ENCODE assay signal across 25 cellular contexts in genomic region chr4:95293014-95293413, GRCh38.
DNase-seq lines count a peak whose midpoint lies in the region; ATAC-seq, FAIRE-seq and TF ChIP-seq lines count a peak whose summit lies in the region.
"Had no signal": no experiment of that assay in that cellular context is flagged by ENCODE, and none has a peak within 500 bp of the region (broad histone marks: within the 10 kb centered on the region; RNA-seq: fewer than 3 reads in every experiment).

No MANE protein-coding gene starts in this region.

- peak; percentile 82 for FAIRE-seq in endothelial cell of umbilical vein (lab: Jason Lieb, UNC)
- FAIRE-seq: GM18507 had no signal

- H3K27ac Mint-ChIP-seq in MCF 10A (ENCODE audit: low read depth, unreplicated experiment) (no peak overlapping the region), immature natural killer cell (no peak overlapping the region)
- H3K27ac Mint-ChIP-seq: activated naive CD4-positive, alpha-beta T cell treated with anti-CD3 and anti-CD28 coated beads, Interleukin-2, amount 50 U/mL, for 24 hours; CD8-positive, alpha-beta memory T cell; GM23338; IgD-negative memory B cell; stimulated activated naive B cell treated with anti-CD40 and anti-IgM and Interleukin-4, amounts not matched to agents 10 μg/mL and 1 μg/mL and 100 μg/mL, for 72 hours had no signal

- in situ Hi-C loops in mammary epithelial cell (cut with MboI; ENCODE audit: low sequenced_read_pairs in 2 of 2), result no loop called here

- ATAC-seq in HG03442 (IDR thresholded peaks at IDR 0.05; ENCODE audit: unreplicated experiment), result no peak
- no peak for ATAC-seq in sciatic nerve
- ATAC-seq: gastroesophageal sphincter; GM23338; left lobe of liver; right cardiac atrium; stimulated activated naive B cell treated with anti-CD40 and anti-IgM and Interleukin-4, amounts not matched to agents 10 μg/mL and 1 μg/mL and 100 μg/mL, for 72 hours had no signal

- H3K36me3 Mint-ChIP-seq in MCF 10A (ENCODE audit: insufficient read depth, unreplicated experiment) (no peaks in the 10 kb centered on the region), immature natural killer cell (no peaks in the 10 kb centered on the region)
- H3K36me3 Mint-ChIP-seq: activated naive CD4-positive, alpha-beta T cell treated with anti-CD3 and anti-CD28 coated beads, Interleukin-2, amount 50 U/mL, for 24 hours; CD8-positive, alpha-beta memory T cell; IgD-negative memory B cell; stimulated activated naive B cell treated with anti-CD40 and anti-IgM and Interleukin-4, amounts not matched to agents 10 μg/mL and 1 μg/mL and 100 μg/mL, for 72 hours had no signal

- H3K9ac ChIP-seq in mammary epithelial cell (ENCODE audit: insufficient read depth, low read length), result no peak overlapping the region
- no peak overlapping the region for H3K9ac ChIP-seq in SK-N-MC (ENCODE audit: insufficient read length)
- H3K9ac ChIP-seq in endothelial cell of umbilical vein (replicated peaks; ENCODE audit: extremely low read depth, insufficient read depth, low read length), result peak overlapping the region; percentile 32

- dilution Hi-C loops in mammary epithelial cell (cut with HindIII; ENCODE audit: low sequenced_read_pairs), result no loop called here
- dilution Hi-C loops in endothelial cell of umbilical vein (cut with MboI; ENCODE audit: extremely low pct_ligation_motif_present, low sequenced_read_pairs), result no loop called here

- intact Hi-C loops in mammary epithelial cell (cut with micrococcal nuclease) (no loop called here), MCF 10A (cut with micrococcal nuclease) (no loop called here), endothelial cell of umbilical vein (cut with micrococcal nuclease) (loop anchor here (1.0 to 5.0 kb wide), 2 partner anchors 26 to 69 kb away; no protein-coding TSS in a partner anchor), sciatic nerve (cut with DNase I) (no loop called here), esophagus squamous epithelium (cut with DNase I) (no loop called here)

- H3K4me3 ChIP-seq in mammary epithelial cell (replicated peaks in 1 of 3; ENCODE audit: insufficient read depth in 1 of 3, low read depth in 2 of 3, low read length in 3 of 3) (no peak overlapping the region), SK-N-MC (no peak overlapping the region), endothelial cell of umbilical vein (replicated peaks in 1 of 3; ENCODE audit: insufficient read depth in 1 of 3, low read depth in 1 of 3, low read length in 3 of 3) (no peak overlapping the region), esophagus squamous epithelium (no peak overlapping the region)
- H3K4me3 ChIP-seq: gastroesophageal sphincter, GM23338, Peyer's patch, tibial nerve had no signal

- peaks cover 6% of the 10 kb centered on the region for H3K4me1 Mint-ChIP-seq in MCF 10A (ENCODE audit: insufficient read depth, unreplicated experiment)
- H3K4me1 Mint-ChIP-seq in immature natural killer cell, result peaks cover 28 to 45% of the 10 kb centered on the region in 2 donors
- H3K4me1 Mint-ChIP-seq: GM23338, IgD-negative memory B cell had no signal

- POLR2A ChIA-PET in MCF 10A (lab: Yijun Ruan, JAX) (no interaction called here), endothelial cell of umbilical vein (lab: Charles Lee) (no interaction called here)

- H2AFZ ChIP-seq in mammary epithelial cell (ENCODE audit: low read depth, low read length), result no peak overlapping the region
- peak overlapping the region; percentile 79 for H2AFZ ChIP-seq in endothelial cell of umbilical vein (ENCODE audit: low read depth, low read length)
- H2AFZ ChIP-seq: GM23338 had no signal

- H3K27me3 Mint-ChIP-seq in MCF 10A (ENCODE audit: insufficient read depth, unreplicated experiment) (no peaks in the 10 kb centered on the region), immature natural killer cell (ENCODE audit: low read depth in 3 of 3) (peaks cover 0 to 2% (median 2%) of the 10 kb centered on the region in 3 donors)
- H3K27me3 Mint-ChIP-seq: activated naive CD4-positive, alpha-beta T cell treated with anti-CD3 and anti-CD28 coated beads, Interleukin-2, amount 50 U/mL, for 24 hours; CD8-positive, alpha-beta memory T cell; IgD-negative memory B cell; stimulated activated naive B cell treated with anti-CD40 and anti-IgM and Interleukin-4, amounts not matched to agents 10 μg/mL and 1 μg/mL and 100 μg/mL, for 72 hours had no signal

- TF ChIP-seq CTCF in mammary epithelial cell (conservative IDR thresholded peaks at IDR 0.05 in 1 of 2, IDR thresholded peaks at IDR 0.05 in 1 of 2; ENCODE audit: extremely low read depth in 1 of 2, insufficient read depth in 1 of 2, low read depth in 1 of 2, low read length in 2 of 2) (no peak), MCF 10A (IDR thresholded peaks at IDR 0.05; ENCODE audit: unreplicated experiment) (no peak), endothelial cell of umbilical vein (IDR thresholded peaks at IDR 0.05; ENCODE audit: extremely low read depth in 1 of 2, insufficient read depth in 1 of 2, low read depth in 1 of 2, low read length in 2 of 2) (no peak), esophagus squamous epithelium (IDR thresholded peaks at IDR 0.05) (no peak)

- TF ChIP-seq POLR2A in endothelial cell of umbilical vein (IDR thresholded peaks at IDR 0.05; ENCODE audit: low read depth, low read length), result peak; percentile 28
- no peak for TF ChIP-seq POLR2A in esophagus squamous epithelium (IDR thresholded peaks at IDR 0.05)

- no peaks in the 10 kb centered on the region for H4K20me1 ChIP-seq in mammary epithelial cell (ENCODE audit: insufficient read depth, low read length)
- no peaks in the 10 kb centered on the region for H4K20me1 ChIP-seq in endothelial cell of umbilical vein (replicated peaks; ENCODE audit: control insufficient read depth, extremely low read depth, insufficient read depth, low read length)

- H3K4me2 ChIP-seq in mammary epithelial cell (ENCODE audit: insufficient read depth, low read depth, low read length) (no peak overlapping the region), endothelial cell of umbilical vein (ENCODE audit: insufficient read depth, low read length) (peak overlapping the region; percentile 83)
- H3K4me2 ChIP-seq: GM23338 had no signal

- CTCF ChIA-PET in mammary epithelial cell (lab: Charles Lee; ENCODE audit: low non-redundant PET), result no interaction called here
- CTCF ChIA-PET in MCF 10A (lab: Yijun Ruan, JAX), result interaction anchor here (0.6 kb wide), 1 partner anchor 8 kb away, joined by 3 read pairs; no protein-coding TSS in a partner anchor
- CTCF ChIA-PET in endothelial cell of umbilical vein (lab: Charles Lee), result interaction anchor here (0.6 to 1.4 kb wide), 4 partner anchors 26 to 217 kb away, joined by 3 to 8 read pairs (median 3); no protein-coding TSS in a partner anchor

- H3K79me2 ChIP-seq in mammary epithelial cell (ENCODE audit: insufficient read depth, low read length), result no peaks in the 10 kb centered on the region
- H3K79me2 ChIP-seq in endothelial cell of umbilical vein (ENCODE audit: control insufficient read depth, insufficient read depth, low read length), result no peaks in the 10 kb centered on the region

- H3K4me3 Mint-ChIP-seq in MCF 10A (ENCODE audit: unreplicated experiment), result no peak overlapping the region
- H3K4me3 Mint-ChIP-seq in immature natural killer cell, result peak overlapping the region in 2 of 5 donors; percentile 37 to 42
- H3K4me3 Mint-ChIP-seq: activated naive CD4-positive, alpha-beta T cell treated with anti-CD3 and anti-CD28 coated beads, Interleukin-2, amount 50 U/mL, for 24 hours; CD8-positive, alpha-beta memory T cell; GM23338; IgD-negative memory B cell; stimulated activated naive B cell treated with anti-CD40 and anti-IgM and Interleukin-4, amounts not matched to agents 10 μg/mL and 1 μg/mL and 100 μg/mL, for 72 hours had no signal

- DNase-seq in mammary epithelial cell (peak; percentile 29), MCF 10A (ENCODE audit: unreplicated experiment) (no peak), SK-N-MC (ENCODE audit: low read depth, low spot score) (peak; percentile 45), endothelial cell of umbilical vein (ENCODE audit: low read depth, low spot score) (peak; percentile 72), immature natural killer cell (no peak), sciatic nerve (ENCODE audit: low spot score) (no peak), esophagus squamous epithelium (lab: John Stamatoyannopoulos, UW) (no peak)
- DNase-seq: ACHN; activated T-cell treated with anti-CD3 and anti-CD28 coated beads, Interleukin-2, amount 50 U/mL, for 1 hour; brain microvascular endothelial cell; NCI-H1105 treated with DMSO at 0.1 percent for 48 hours; NCI-H748 treated with DMSO at 0.1 percent for 48 hours; nucleus accumbens; Peyer's patch; right cardiac atrium; stimulated activated naive B cell treated with anti-CD40 and anti-IgM and Interleukin-4, amounts not matched to agents 10 μg/mL and 1 μg/mL and 100 μg/mL, for 72 hours had no signal

- H3K9me3 ChIP-seq in mammary epithelial cell (replicated peaks; ENCODE audit: insufficient read depth, low read length), result peaks cover 5% of the 10 kb centered on the region
- no peaks in the 10 kb centered on the region for H3K9me3 ChIP-seq in SK-N-MC (ENCODE audit: low read depth, low read length)
- no peaks in the 10 kb centered on the region for H3K9me3 ChIP-seq in endothelial cell of umbilical vein (replicated peaks; ENCODE audit: control insufficient read depth, insufficient read depth, low read length)
- H3K9me3 ChIP-seq in esophagus squamous epithelium, result no peaks in the 10 kb centered on the region
- H3K9me3 ChIP-seq: Peyer's patch had no signal

- H3K27ac ChIP-seq in mammary epithelial cell (ENCODE audit: insufficient read depth, low read depth, low read length) (no peak overlapping the region), SK-N-MC (no peak overlapping the region), endothelial cell of umbilical vein (ENCODE audit: insufficient read depth, low read depth, low read length) (peak overlapping the region; percentile 62), esophagus squamous epithelium (no peak overlapping the region)
- H3K27ac ChIP-seq: brain microvascular endothelial cell, gastroesophageal sphincter, Peyer's patch, tibial nerve had no signal

- H3K9me1 ChIP-seq in endothelial cell of umbilical vein (replicated peaks; ENCODE audit: control insufficient read depth, extremely low read depth, insufficient read depth, low read length), result no peaks in the 10 kb centered on the region

- H3K9me3 Mint-ChIP-seq in MCF 10A (ENCODE audit: unreplicated experiment), result no peaks in the 10 kb centered on the region
- H3K9me3 Mint-ChIP-seq in immature natural killer cell, result peaks cover 0 to under 1% (median 0%) of the 10 kb centered on the region in 6 donors
- H3K9me3 Mint-ChIP-seq: activated naive CD4-positive, alpha-beta T cell treated with anti-CD3 and anti-CD28 coated beads, Interleukin-2, amount 50 U/mL, for 24 hours; stimulated activated naive B cell treated with anti-CD40 and anti-IgM and Interleukin-4, amounts not matched to agents 10 μg/mL and 1 μg/mL and 100 μg/mL, for 72 hours had no signal

- BruUV-seq in mammary epithelial cell (replicated peaks; lab: Mats Ljungman, UMichigan), result no TSS peak
- BruUV-seq in MCF 10A (replicated peaks; lab: Mats Ljungman, UMichigan), result no TSS peak
- BruUV-seq in endothelial cell of umbilical vein (replicated peaks; lab: Mats Ljungman, UMichigan), result no TSS peak

- H3K4me1 ChIP-seq in mammary epithelial cell (ENCODE audit: insufficient read depth, low read length) (peaks cover 15% of the 10 kb centered on the region), endothelial cell of umbilical vein (ENCODE audit: control insufficient read depth, extremely low read depth, insufficient read depth, low read length) (peaks cover 31% of the 10 kb centered on the region), esophagus squamous epithelium (no peaks in the 10 kb centered on the region)
- H3K4me1 ChIP-seq: gastroesophageal sphincter, Peyer's patch had no signal

- H3K36me3 ChIP-seq in mammary epithelial cell (ENCODE audit: insufficient read depth, low read length) (no peaks in the 10 kb centered on the region), SK-N-MC (ENCODE audit: insufficient read depth, low read length) (no peaks in the 10 kb centered on the region), endothelial cell of umbilical vein (ENCODE audit: control insufficient read depth in 2 of 2, extremely low read depth in 1 of 2, insufficient read depth in 2 of 2, low read length in 2 of 2) (no peaks in the 10 kb centered on the region), esophagus squamous epithelium (no peaks in the 10 kb centered on the region)
- H3K36me3 ChIP-seq: brain microvascular endothelial cell, gastroesophageal sphincter, Peyer's patch, tibial nerve had no signal

- no peaks in the 10 kb centered on the region for H3K27me3 ChIP-seq in mammary epithelial cell (ENCODE audit: insufficient read depth, low read length)
- H3K27me3 ChIP-seq in endothelial cell of umbilical vein (ENCODE audit: control insufficient read depth in 2 of 2, insufficient read depth in 2 of 2, low read length in 2 of 2), result no peaks in the 10 kb centered on the region
- no peaks in the 10 kb centered on the region for H3K27me3 ChIP-seq in esophagus squamous epithelium
- H3K27me3 ChIP-seq: brain microvascular endothelial cell, gastroesophageal sphincter, Peyer's patch, tibial nerve had no signal

- 100% methylated on average over 1 of the region's 1 CpG for WGBS in mammary epithelial cell (ENCODE audit: low coverage, missing lambda C conversion rate)
- 23 to 58% methylated on average over 1 of the region's 1 CpG for WGBS in esophagus squamous epithelium, 2 donors

Comparison
In these comparisons a context has a peak if more than half of its experiments do, and no peak if none do; other contexts are left out.
1. DNase-seq: peak in mammary epithelial cell (single experiment), SK-N-MC (single experiment) and endothelial cell of umbilical vein (single experiment); none in MCF 10A (single experiment), immature natural killer cell (0 of 3), sciatic nerve (single experiment) and esophagus squamous epithelium (single experiment).